ENCODE assay signal across 11 cellular contexts in genomic region chr16:11139624-11140375, GRCh38.
DNase-seq lines count a peak whose midpoint lies in the region; ATAC-seq and TF ChIP-seq lines count a peak whose summit lies in the region.
"Had no signal": no experiment of that assay in that cellular context is flagged by ENCODE, and none has a peak within 500 bp of the region (broad histone marks: within the 10 kb centered on the region; RNA-seq: fewer than 3 reads in every experiment).

No MANE protein-coding gene starts in this region.

- H3K27ac ChIP-seq in right atrium auricular region (peak overlapping the region; percentile 57 to 68), caudate nucleus (ENCODE audit: low read depth, low read length) (no peak overlapping the region)
- H3K27ac ChIP-seq: prostate gland had no signal

- peak overlapping the region; percentile 84 to 85 for H3K27ac Mint-ChIP-seq in stimulated activated naive CD8-positive, alpha-beta T cell treated with anti-CD3 and anti-CD28 coated beads, Interleukin-15, amount 100 ng/mL, for 72 hours

- peaks cover 71% of the 10 kb centered on the region for H3K4me1 Mint-ChIP-seq in stimulated activated naive CD8-positive, alpha-beta T cell treated with anti-CD3 and anti-CD28 coated beads, Interleukin-15, amount 100 ng/mL, for 72 hours

- no peak overlapping the region for H3K4me3 ChIP-seq in right atrium auricular region
- H3K4me3 ChIP-seq: prostate gland had no signal

- intact Hi-C loops in left cardiac atrium (cut with DNase I) = loop anchor here (5.0 to 10.0 kb wide), 4 partner anchors 37 to 115 kb away; partner anchors contain the start of gene SOCS1 (in 1 of the 2)

- H3K27me3 Mint-ChIP-seq in stimulated activated naive CD8-positive, alpha-beta T cell treated with anti-CD3 and anti-CD28 coated beads, Interleukin-15, amount 100 ng/mL, for 72 hours = no peaks in the 10 kb centered on the region

- no peaks in the 10 kb centered on the region for H3K36me3 ChIP-seq in right atrium auricular region

- H3K4me3 Mint-ChIP-seq in stimulated activated naive CD8-positive, alpha-beta T cell treated with anti-CD3 and anti-CD28 coated beads, Interleukin-15, amount 100 ng/mL, for 72 hours = peak overlapping the region; percentile 67 to 82

- no peak for TF ChIP-seq CTCF in right atrium auricular region (IDR thresholded peaks at IDR 0.05)
- no peak for TF ChIP-seq CTCF in GM13977 (IDR thresholded peaks at IDR 0.05; ENCODE audit: extremely low read depth, insufficient read depth, missing control alignments)
- TF ChIP-seq CTCF in GM20000 (IDR thresholded peaks at IDR 0.05; ENCODE audit: extremely low read depth, missing control alignments) = no peak

- H3K9me3 Mint-ChIP-seq in stimulated activated naive CD8-positive, alpha-beta T cell treated with anti-CD3 and anti-CD28 coated beads, Interleukin-15, amount 100 ng/mL, for 72 hours = no peaks in the 10 kb centered on the region

- H3K9me3 ChIP-seq in right atrium auricular region = no peaks in the 10 kb centered on the region
- H3K9me3 ChIP-seq: prostate gland had no signal

- ATAC-seq in left cardiac atrium (no peak), left lobe of liver (peak; percentile 8)
- peak; percentile 81 for ATAC-seq in stimulated activated naive CD8-positive, alpha-beta T cell treated with anti-CD3 and anti-CD28 coated beads, Interleukin-15, amount 100 ng/mL, for 72 hours

- no peaks in the 10 kb centered on the region for H3K27me3 ChIP-seq in right atrium auricular region

- no peak for DNase-seq in right atrium auricular region (ENCODE audit: low spot score)
- no peak for DNase-seq in left cardiac atrium
- peak; percentile 67 to 74 for DNase-seq in activated T-cell treated with anti-CD3 and anti-CD28 coated beads, Interleukin-2, amount 50 U/mL, for 48 hours
- no peak for DNase-seq in left lobe of liver (ENCODE audit: low spot score)
- peak; percentile 31 to 42 for DNase-seq in stimulated activated naive CD8-positive, alpha-beta T cell treated with anti-CD3 and anti-CD28 coated beads, Interleukin-15, amount 100 ng/mL, for 72 hours
- no peak for DNase-seq in GM13977 (ENCODE audit: low spot score)
- DNase-seq in caudate nucleus (lab: John Stamatoyannopoulos, UW) = no peak
- no peak for DNase-seq in GM20000 (ENCODE audit: low spot score)
- DNase-seq: aorta, kidney glomerular epithelial cell had no signal

- in situ Hi-C loops in GM13977 (cut with MboI; ENCODE audit: low pct_unique_long_range_greater_than_20kb, low sequenced_read_pairs, unreplicated experiment) = no loop called here

- H3K4me1 ChIP-seq in right atrium auricular region = peaks cover 0 to 94% of the 10 kb centered on the region in 2 donors
- H3K4me1 ChIP-seq: prostate gland had no signal

Comparison
In these comparisons a context has a peak if more than half of its experiments do, and no peak if none do; other contexts are left out.
1. DNase-seq: peak in activated T-cell treated with anti-CD3 and anti-CD28 coated beads, Interleukin-2, amount 50 U/mL, for 48 hours (2 of 2) and stimulated activated naive CD8-positive, alpha-beta T cell treated with anti-CD3 and anti-CD28 coated beads, Interleukin-15, amount 100 ng/mL, for 72 hours (2 of 2); none in right atrium auricular region (single experiment), left cardiac atrium (single experiment), left lobe of liver (single experiment), GM13977 (single experiment), caudate nucleus (0 of 61) and GM20000 (single experiment).
2. ATAC-seq: peak in left lobe of liver (single experiment) and stimulated activated naive CD8-positive, alpha-beta T cell treated with anti-CD3 and anti-CD28 coated beads, Interleukin-15, amount 100 ng/mL, for 72 hours (single experiment); none in left cardiac atrium (0 of 2).